9 cellular contexts compared by ENCODE assay signal in the genomic region with DNA sequence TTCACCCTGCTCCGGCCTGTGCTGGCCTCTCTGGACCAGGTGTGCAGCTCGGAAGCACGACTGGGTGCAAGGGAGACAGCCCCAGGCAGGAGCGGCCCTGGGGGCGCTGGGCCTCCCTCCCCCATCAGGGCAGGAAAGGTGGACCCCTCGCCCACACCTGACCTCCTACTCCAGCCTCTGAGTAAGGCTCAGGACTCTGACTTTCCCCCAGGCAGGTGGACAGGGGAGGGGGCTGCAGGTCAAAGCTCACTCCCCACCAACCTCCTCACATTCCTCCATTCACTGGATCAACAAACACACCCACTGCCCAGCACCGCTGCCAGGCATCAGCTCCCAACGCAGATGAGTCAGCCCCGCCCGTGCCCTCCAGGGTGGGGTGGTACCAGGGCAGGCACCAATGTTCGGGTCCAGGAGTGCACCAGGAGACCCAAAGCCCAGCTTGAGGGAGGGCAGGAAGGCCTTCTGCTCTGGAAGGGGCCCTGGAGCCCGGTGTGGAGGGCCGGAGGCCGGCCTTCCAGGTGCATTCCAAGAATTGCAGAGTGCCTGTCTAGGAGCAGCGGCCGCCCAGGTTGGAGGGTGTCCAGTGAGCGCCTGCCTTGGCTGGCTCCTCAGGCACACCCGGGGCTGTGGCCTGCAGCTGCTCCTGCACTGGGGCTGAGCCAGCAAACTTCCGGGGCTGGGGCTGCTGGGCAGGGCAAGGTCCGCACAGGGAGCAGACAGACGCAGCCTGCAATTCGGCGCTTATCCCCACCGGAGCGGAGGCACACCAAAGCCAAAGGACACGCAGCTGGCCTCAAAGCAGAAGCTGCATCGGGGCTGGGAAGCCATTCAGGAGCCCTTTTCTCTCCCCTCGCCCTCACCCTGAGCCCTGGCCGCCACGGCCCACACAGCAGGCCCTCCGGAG. TPM values are rescaled to one million over a fixed set of nuclear protein-coding genes. Genes with fewer than 3 reads are reported as not detected.
DNase-seq lines count a peak whose midpoint lies in the region; ATAC-seq, FAIRE-seq and TF ChIP-seq lines count a peak whose summit lies in the region.
"Had no signal": no experiment of that assay in that cellular context is flagged by ENCODE, and none has a peak within 500 bp of the region (broad histone marks: within the 10 kb centered on the region; RNA-seq: fewer than 3 reads in every experiment).

No MANE protein-coding gene starts in this region.

- DNase-seq in A549 (ENCODE audit: low read depth in 1 of 2, low spot score in 1 of 2) (peak; percentile 94 to 97), HCEC 1CT (peak; percentile 40), heart right ventricle (peak; percentile 79 to 87), gastrocnemius medialis (peak; percentile 88 to 94), GM03348 (ENCODE audit: low spot score) (no peak), SKM-1 (lab: John Stamatoyannopoulos, UW; ENCODE audit: unreplicated experiment) (no peak)

- in situ Hi-C loops in gastrocnemius medialis (cut with MboI; ENCODE audit: low sequenced_read_pairs in 4 of 4): no loop called here

- H3K4me3 ChIP-seq in A549 (peak overlapping the region; percentile 99), heart right ventricle (peak overlapping the region in 6 of 10 donors; percentile 84 to 99 (median 94)), gastrocnemius medialis (peak overlapping the region; percentile 54 to 86 (median 64))

- ATAC-seq in A549 (peak; percentile 69 to 86), heart right ventricle (peak; percentile 61 to 89 (median 80)), gastrocnemius medialis (peak; percentile 73 to 81), HG02840 (IDR thresholded peaks at IDR 0.05; ENCODE audit: low FRiP score, unreplicated experiment) (no peak)

- peak in 1 of 2 experiments; percentile 11; a peak in 1 of 5 replicates for TF ChIP-seq EP300 in A549 (IDR thresholded peaks at IDR 0.05)

- H3K36me3 ChIP-seq in heart right ventricle (peaks cover 0 to 7% (median 0%) of the 10 kb centered on the region in 9 donors), gastrocnemius medialis (no peaks in the 10 kb centered on the region)

- H3K4me1 ChIP-seq in A549 (peaks cover 68% of the 10 kb centered on the region), heart right ventricle (peaks cover 37 to 63% (median 51%) of the 10 kb centered on the region in 9 donors), gastrocnemius medialis (peaks cover 29 to 36% of the 10 kb centered on the region in 2 donors)

- no peak for TF ChIP-seq CTCF in A549 (IDR thresholded peaks at IDR 0.05)
- TF ChIP-seq CTCF in VCaP (conservative IDR thresholded peaks at IDR 0.05): no peak
- TF ChIP-seq CTCF in heart right ventricle (IDR thresholded peaks at IDR 0.05): no peak
- TF ChIP-seq CTCF in gastrocnemius medialis (IDR thresholded peaks at IDR 0.05 in 4 of 5, conservative IDR thresholded peaks at IDR 0.05 in 1 of 5): no peak

- H3K27ac ChIP-seq in A549 (peak overlapping the region; percentile 98), VCaP (peak overlapping the region; percentile 89), heart right ventricle (peak overlapping the region; percentile 58 to 94 (median 90)), gastrocnemius medialis (peak overlapping the region; percentile 80 to 87 (median 84))

- peak; percentile 88 for FAIRE-seq in A549 (lab: Jason Lieb, UNC)
- FAIRE-seq: GM18507 had no signal

- peak overlapping the region; percentile 86 for H3K4me2 ChIP-seq in A549

- intact Hi-C loops in heart right ventricle (cut with DNase I): loop anchor here in 1 of 10 donors (5.0 kb wide), 1 partner anchor 36 kb away; no protein-coding TSS in a partner anchor
- intact Hi-C loops in gastrocnemius medialis (cut with DNase I; ENCODE audit: low total_unique reads): loop anchor here (1.0 kb wide), 1 partner anchor 34 kb away; no protein-coding TSS in a partner anchor

- H3K27me3 ChIP-seq in heart right ventricle (no peaks in the 10 kb centered on the region), gastrocnemius medialis (no peaks in the 10 kb centered on the region)

- TF ChIP-seq POLR2A in A549 (IDR thresholded peaks at IDR 0.05; ENCODE audit: low read length) (peak; percentile 60), gastrocnemius medialis (IDR thresholded peaks at IDR 0.05) (peak; percentile 42 to 53)

- TF ChIP-seq RAD21 in A549 (conservative IDR thresholded peaks at IDR 0.05 in 1 of 2, IDR thresholded peaks at IDR 0.05 in 1 of 2): no peak

- H3K9me3 ChIP-seq in A549 (no peaks in the 10 kb centered on the region), heart right ventricle (no peaks in the 10 kb centered on the region), gastrocnemius medialis (no peaks in the 10 kb centered on the region)

- 3% methylated on average over 23 of the region's 31 CpGs for WGBS in A549 (ENCODE audit: missing lambda C conversion rate)
- WGBS in heart right ventricle, 2 donors: 27 to 30% methylated on average over 31 of the region's 31 CpGs

- POLR2A ChIA-PET in A549 (lab: Yijun Ruan, JAX): interaction anchor here (0.6 to 2.3 kb wide), 7 partner anchors 8 to 876 kb away, joined by 3 to 29 read pairs (median 7); partner anchors contain the start of genes ADSS1 and SIVA1

- CTCF ChIA-PET in A549 (lab: Yijun Ruan, JAX): interaction anchor here (0.7 to 13.1 kb wide), 13 partner anchors 8 to 402 kb away, joined by 3 to 143 read pairs (median 4); no protein-coding TSS in a partner anchor

TF ChIP-seq in A549, 52 proteins besides CTCF, POLR2A, EP300 and RAD21 (continues in another document):
- TF ChIP-seq CEBPB (IDR thresholded peaks at IDR 0.05): no peak; a peak in 1 of 4 replicates
- no peak for TF ChIP-seq SMC3 (IDR thresholded peaks at IDR 0.05)
- TF ChIP-seq MAZ (IDR thresholded peaks at IDR 0.05; ENCODE audit: borderline replicate concordance, low read depth, low read length): 0 out of 2 replicates have a peak, but pooled peaks have one; percentile 22
- TF ChIP-seq JUNB (IDR thresholded peaks at IDR 0.05): peak; percentile 35; the same call in 1 of the 2 replicates
- peak; percentile 54; the same call in 1 of the 2 replicates for TF ChIP-seq BHLHE40 (IDR thresholded peaks at IDR 0.05; ENCODE audit: low read depth, low read length)
- TF ChIP-seq TFCP2L1 (CRISPR knock-in tag; IDR thresholded peaks at IDR 0.05): no peak
- TF ChIP-seq RARB (CRISPR knock-in tag; IDR thresholded peaks at IDR 0.05): no peak
- TF ChIP-seq MAFK (IDR thresholded peaks at IDR 0.05; ENCODE audit: partially characterized antibody): peak; percentile 83
- TF ChIP-seq ATOH8 (CRISPR knock-in tag; IDR thresholded peaks at IDR 0.05; ENCODE audit: low read depth): 0 out of 2 replicates have a peak, but pooled peaks have one; percentile 48
- TF ChIP-seq MYC (IDR thresholded peaks at IDR 0.05; ENCODE audit: borderline replicate concordance, low read length): 0 out of 2 replicates have a peak, but pooled peaks have one; percentile 20
- TF ChIP-seq FOSL2 (IDR thresholded peaks at IDR 0.05): peak; percentile 56; the same call in 1 of the 2 replicates
- TF ChIP-seq FOSL2 (CRISPR knock-in tag; IDR thresholded peaks at IDR 0.05): peak; percentile 90
- TF ChIP-seq FOSB (CRISPR knock-in tag; IDR thresholded peaks at IDR 0.05): 0 out of 2 replicates have a peak, but pooled peaks have one; percentile 64
- peak in 1 of 2 experiments; percentile 63; a peak in 3 of 5 replicates for TF ChIP-seq JUN (IDR thresholded peaks at IDR 0.05)
- TF ChIP-seq, protein P1, sequence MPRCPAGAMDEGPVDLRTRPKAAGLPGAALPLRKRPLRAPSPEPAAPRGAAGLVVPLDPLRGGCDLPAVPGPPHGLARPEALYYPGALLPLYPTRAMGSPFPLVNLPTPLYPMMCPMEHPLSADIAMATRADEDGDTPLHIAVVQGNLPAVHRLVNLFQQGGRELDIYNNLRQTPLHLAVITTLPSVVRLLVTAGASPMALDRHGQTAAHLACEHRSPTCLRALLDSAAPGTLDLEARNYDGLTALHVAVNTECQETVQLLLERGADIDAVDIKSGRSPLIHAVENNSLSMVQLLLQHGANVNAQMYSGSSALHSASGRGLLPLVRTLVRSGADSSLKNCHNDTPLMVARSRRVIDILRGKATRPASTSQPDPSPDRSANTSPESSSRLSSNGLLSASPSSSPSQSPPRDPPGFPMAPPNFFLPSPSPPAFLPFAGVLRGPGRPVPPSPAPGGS (IDR thresholded peaks at IDR 0.05): peak; percentile 67; the same call in 2 of the 3 replicates
- 0 out of 2 replicates have a peak, but pooled peaks have one; percentile 55 for TF ChIP-seq HOXA7 (CRISPR knock-in tag; IDR thresholded peaks at IDR 0.05)
- TF ChIP-seq, protein P2, sequence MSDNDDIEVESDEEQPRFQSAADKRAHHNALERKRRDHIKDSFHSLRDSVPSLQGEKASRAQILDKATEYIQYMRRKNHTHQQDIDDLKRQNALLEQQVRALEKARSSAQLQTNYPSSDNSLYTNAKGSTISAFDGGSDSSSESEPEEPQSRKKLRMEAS (IDR thresholded peaks at IDR 0.05): peak; percentile 62; the same call in 1 of the 2 replicates
- TF ChIP-seq HDAC2 (IDR thresholded peaks at IDR 0.05): no peak

RNA-seq across cellular contexts. Expression of gene INF2, which starts 1.6 kb away (rescaled TPM):
- polyA plus RNA-seq in A549 (2011; rRNA removed): 23.6 and 24.7 TPM in 2 replicates
- polyA plus RNA-seq in A549 (2012; cell fraction: cytosol; rRNA removed): 68.4 and 94.0 TPM in 2 replicates
- polyA plus RNA-seq in A549 (2012; cell fraction: nucleus; rRNA removed): 224 and 375 TPM in 2 replicates
- polyA plus RNA-seq in A549 (2017; fragmentation: RNase III; extraction: RNeasy Plus Mini Kit Qiagen cat#74134 plus additional on column Dnase treatment): 71.2 to 76.6 TPM (median 72.0 TPM) in 3 replicates
- 19.6 and 27.7 TPM in 2 replicates for polyA minus RNA-seq in A549 (2011; rRNA and poly(A)+ RNA removed)
- 10 to 100 TPM; 22.5 to 40.1 (median 27.7) TPM for total RNA-seq in heart right ventricle
- 10 to 100 TPM; 27.0 to 73.8 TPM for polyA plus RNA-seq in heart right ventricle
- 10 to 100 TPM; 11.6 to 34.6 (median 19.7) TPM for total RNA-seq in gastrocnemius medialis

RNA-seq across cellular contexts. Expression of gene ADSS1, which starts 36.2 kb away (rescaled TPM):
- 8.8 and 10.1 TPM in 2 replicates for polyA plus RNA-seq in A549 (2011; rRNA removed)
- 6.0 and 6.2 TPM in 2 replicates for polyA plus RNA-seq in A549 (2012; cell fraction: cytosol; rRNA removed)
- 17.9 and 19.6 TPM in 2 replicates for polyA plus RNA-seq in A549 (2012; cell fraction: nucleus; rRNA removed)
- polyA plus RNA-seq in A549 (2017; fragmentation: RNase III; extraction: RNeasy Plus Mini Kit Qiagen cat#74134 plus additional on column Dnase treatment): 6.2 to 8.3 TPM (median 7.4 TPM) in 3 replicates
- polyA minus RNA-seq in A549 (2011; rRNA and poly(A)+ RNA removed): 6.5 and 9.5 TPM in 2 replicates
- 100 to 1,000 TPM; 159 to 295 (median 195) TPM for total RNA-seq in heart right ventricle
- polyA plus RNA-seq in heart right ventricle: 100 to 1,000 TPM in 1 of 2 donors, 10 to 100 TPM in 1; 74.6 to 220 TPM
- total RNA-seq in gastrocnemius medialis: 100 to 1,000 TPM; 165 to 577 (median 232) TPM

Comparison
In these comparisons a context has a peak if more than half of its experiments do, and no peak if none do; other contexts are left out.
1. DNase-seq: peak in A549 (2 of 2), HCEC 1CT (single experiment), heart right ventricle (2 of 2) and gastrocnemius medialis (2 of 2); none in GM03348 (single experiment) and SKM-1 (single experiment).
2. Peak in every context shown above with its lines, with median percentiles within 50 percentile points of each other: H3K27ac ChIP-seq and H3K4me3 ChIP-seq.